19 cellular contexts compared by ENCODE assay signal in genomic region chr3:43363621-43364266, GRCh38.
DNase-seq lines count a peak whose midpoint lies in the region; ATAC-seq and TF ChIP-seq lines count a peak whose summit lies in the region.
"Had no signal": no experiment of that assay in that cellular context is flagged by ENCODE, and none has a peak within 500 bp of the region (broad histone marks: within the 10 kb centered on the region; RNA-seq: fewer than 3 reads in every experiment).

No MANE protein-coding gene starts in this region.

- H3K4me1 ChIP-seq in PC-9 (replicated peaks; ENCODE audit: insufficient read depth), result no peaks in the 10 kb centered on the region

- no peaks in the 10 kb centered on the region for H3K9me2 ChIP-seq in PC-9 (ENCODE audit: insufficient read depth)

- no peak overlapping the region for H2AFZ ChIP-seq in PC-9

- no peaks in the 10 kb centered on the region for H3K27me3 ChIP-seq in PC-9 (ENCODE audit: insufficient read depth, low read depth)
- H3K27me3 ChIP-seq: tibial nerve had no signal

- ATAC-seq in Right ventricle myocardium superior (ENCODE audit: poor library complexity) (peak; percentile 70), GM21360 (IDR thresholded peaks at IDR 0.05; ENCODE audit: unreplicated experiment) (no peak)
- ATAC-seq in naive thymus-derived CD8-positive, alpha-beta T cell, result no peak

- peak overlapping the region in 9 of 10 donors; percentile 31 to 81 (median 71) for H3K27ac Mint-ChIP-seq in naive thymus-derived CD8-positive, alpha-beta T cell
- H3K27ac Mint-ChIP-seq: activated T-helper 1 cell treated with anti-CD3 and anti-CD28 coated beads, Interleukin-12 subunit alpha, Interleukin-12 subunit beta, Interleukin-2, Interleukin-4 antibody, amounts not matched to agents 30 ng/mL and 10 ng/mL and 1 ng/mL, durations not matched to agents 14 hours and 24 hours and 36 hours; IgD-negative memory B cell had no signal

- BruUV-seq in PC-9 (replicated peaks; lab: Mats Ljungman, UMichigan), result no TSS peak

- H3K27me3 Mint-ChIP-seq in naive thymus-derived CD8-positive, alpha-beta T cell, result no peaks in the 10 kb centered on the region
- H3K27me3 Mint-ChIP-seq: IgD-negative memory B cell had no signal

- H3K36me3 ChIP-seq in PC-9 (ENCODE audit: low read depth), result no peaks in the 10 kb centered on the region

- no peaks in the 10 kb centered on the region for H3F3A ChIP-seq in PC-9 (ENCODE audit: insufficient read depth, low read depth)

- peaks cover 0 to 4% (median 0%) of the 10 kb centered on the region in 3 donors for H3K36me3 Mint-ChIP-seq in naive thymus-derived CD8-positive, alpha-beta T cell

- no peaks in the 10 kb centered on the region for H3K79me2 ChIP-seq in PC-9 (ENCODE audit: low read depth)

- no peak overlapping the region for H3K4me2 ChIP-seq in PC-9

- POLR2A ChIA-PET in naive thymus-derived CD8-positive, alpha-beta T cell (lab: Charles Lee), result no interaction called here
- POLR2A ChIA-PET in PC-9 (lab: Charles Lee; ENCODE audit: unreplicated experiment), result no interaction called here

- DNase-seq in Right ventricle myocardium superior, result peak; percentile 73
- no peak for DNase-seq in cardiac septum (ENCODE audit: low spot score)
- peak; percentile 24 for DNase-seq in epidermal melanocyte (ENCODE audit: insufficient read length, low spot score)
- DNase-seq in naive thymus-derived CD8-positive, alpha-beta T cell, result no peak
- DNase-seq in stimulated activated CD4-positive, alpha-beta T cell treated with anti-CD3 and anti-CD28 coated beads, Interleukin-1b, Interleukin-23, amount 100 ng/mL, for 48 hours, result no peak
- DNase-seq in PC-9, result no peak
- DNase-seq in NCI-H446 treated with DMSO at 0.1 percent for 48 hours (lab: John Stamatoyannopoulos, UW), result no peak
- DNase-seq: activated CD4-positive, CD25-positive, alpha-beta regulatory T cell treated with anti-CD3 and anti-CD28 coated beads, Interleukin-2, amount 50 U/mL, for 72 hours; effector memory CD4-positive, alpha-beta T cell; hippocampal formation; NCI-H1092; NCI-H345; OCI-M1; stimulated activated CD4-positive, alpha-beta T cell treated with anti-CD3 and anti-CD28 coated beads, Interleukin-15, amount 100 ng/mL, for 24 hours had no signal

- H3K4me1 Mint-ChIP-seq in naive thymus-derived CD8-positive, alpha-beta T cell, result peaks cover 0 to 34% (median 15%) of the 10 kb centered on the region in 4 donors
- H3K4me1 Mint-ChIP-seq: IgD-negative memory B cell had no signal

- no peak overlapping the region for H3K27ac ChIP-seq in PC-9
- H3K27ac ChIP-seq: tibial nerve had no signal

- no peak for TF ChIP-seq CTCF in PC-9 (conservative IDR thresholded peaks at IDR 0.05)

- no peak overlapping the region for H3K4me3 Mint-ChIP-seq in naive thymus-derived CD8-positive, alpha-beta T cell
- H3K4me3 Mint-ChIP-seq: activated T-helper 1 cell treated with anti-CD3 and anti-CD28 coated beads, Interleukin-12 subunit alpha, Interleukin-12 subunit beta, Interleukin-2, Interleukin-4 antibody, amounts not matched to agents 30 ng/mL and 10 ng/mL and 1 ng/mL, durations not matched to agents 14 hours and 24 hours and 36 hours; IgD-negative memory B cell had no signal

- no peaks in the 10 kb centered on the region for H4K20me1 ChIP-seq in PC-9 (ENCODE audit: insufficient read depth)

- intact Hi-C loops in Right ventricle myocardium superior (cut with DNase I) (no loop called here), cardiac septum (cut with DNase I) (no loop called here), PC-9 (cut with micrococcal nuclease; ENCODE audit: unreplicated experiment) (no loop called here)

- H3K9me3 Mint-ChIP-seq in naive thymus-derived CD8-positive, alpha-beta T cell, result peaks cover 0 to 2% (median 0%) of the 10 kb centered on the region in 9 donors
- H3K9me3 Mint-ChIP-seq: activated T-helper 1 cell treated with anti-CD3 and anti-CD28 coated beads, Interleukin-12 subunit alpha, Interleukin-12 subunit beta, Interleukin-2, Interleukin-4 antibody, amounts not matched to agents 30 ng/mL and 10 ng/mL and 1 ng/mL, durations not matched to agents 14 hours and 24 hours and 36 hours; IgD-negative memory B cell had no signal

- H3K4me3 ChIP-seq in PC-9, result no peak overlapping the region
- H3K4me3 ChIP-seq: lung, tibial nerve had no signal

- CTCF ChIA-PET in PC-9 (lab: Charles Lee), result no interaction called here

- H3K9me3 ChIP-seq in PC-9 (ENCODE audit: insufficient read depth, low read depth), result no peaks in the 10 kb centered on the region

Comparison
In these comparisons a context has a peak if more than half of its experiments do, and no peak if none do; other contexts are left out.
1. DNase-seq: peak in Right ventricle myocardium superior (single experiment) and epidermal melanocyte (single experiment); none in cardiac septum (single experiment), naive thymus-derived CD8-positive, alpha-beta T cell (0 of 10), stimulated activated CD4-positive, alpha-beta T cell treated with anti-CD3 and anti-CD28 coated beads, Interleukin-1b, Interleukin-23, amount 100 ng/mL, for 48 hours (single experiment), PC-9 (0 of 2) and NCI-H446 treated with DMSO at 0.1 percent for 48 hours (single experiment).